Comparison of ENCODE assay signal across 8 cellular contexts in the genomic region with DNA sequence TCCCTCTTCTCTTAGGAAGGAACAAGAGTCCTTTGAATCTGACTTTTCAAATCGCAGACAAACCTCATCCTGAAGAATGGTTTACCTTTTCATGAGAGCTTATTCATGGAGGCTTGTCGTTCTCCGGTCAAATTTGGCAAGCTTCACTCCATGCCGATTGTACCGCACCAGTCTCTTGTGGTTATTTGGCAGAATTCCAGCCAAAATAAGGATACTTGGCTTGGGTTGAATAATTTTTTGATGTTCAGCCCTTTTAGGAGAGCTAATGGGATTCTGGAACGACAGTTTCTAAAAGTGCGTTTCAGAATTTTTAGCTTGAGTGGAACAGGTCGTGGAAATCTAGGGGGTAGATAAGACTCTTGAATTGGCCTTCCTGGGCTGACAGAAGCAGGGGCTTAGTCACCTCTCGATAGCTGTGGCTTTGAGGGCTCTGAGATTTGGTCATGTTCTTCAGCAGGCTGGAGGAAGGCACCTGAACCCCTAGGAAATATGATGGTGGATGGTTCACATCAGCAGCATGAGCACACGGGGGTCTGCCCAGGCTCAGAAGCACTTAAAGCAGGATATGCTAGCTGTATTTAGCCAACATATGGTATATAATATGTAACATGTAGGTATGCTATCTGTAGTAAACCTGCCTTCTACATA. TPM values are rescaled to one million over a fixed set of nuclear protein-coding genes. Genes with fewer than 3 reads are reported as not detected.
DNase-seq lines count a peak whose midpoint lies in the region; ATAC-seq and TF ChIP-seq lines count a peak whose summit lies in the region.

No MANE protein-coding gene starts in this region.

- no peak overlapping the region for H3K27ac Mint-ChIP-seq in chondrocyte (ENCODE audit: unreplicated experiment)

- H3K27ac ChIP-seq in osteoblast (ENCODE audit: low read depth, low read length), result no peak overlapping the region

- H3K4me1 Mint-ChIP-seq in chondrocyte (ENCODE audit: low read depth), result peaks cover 34% of the 10 kb centered on the region

- H3K4me2 ChIP-seq in osteoblast (ENCODE audit: insufficient read depth, low read length), result peak overlapping the region; percentile 90

- H3K4me3 ChIP-seq in GM12875 (ENCODE audit: low read depth, low read length), result peak overlapping the region; percentile 67
- peak overlapping the region; percentile 88 for H3K4me3 ChIP-seq in osteoblast (ENCODE audit: insufficient read depth, low read length)

- H3K9me3 ChIP-seq in osteoblast (ENCODE audit: low read depth, low read length), result no peaks in the 10 kb centered on the region

- DNase-seq in NCI-H69 (lab: John Stamatoyannopoulos, UW), result peak; percentile 74
- no peak for DNase-seq in chondrocyte (ENCODE audit: low spot score)
- DNase-seq in osteoblast (ENCODE audit: insufficient read length, low spot score, missing footprints), result peak; percentile 69
- DNase-seq in SW 1271 (lab: John Stamatoyannopoulos, UW), result no peak

- H3K4me3 Mint-ChIP-seq in chondrocyte (ENCODE audit: unreplicated experiment), result peak overlapping the region; percentile 78

- H3K27me3 ChIP-seq in osteoblast (ENCODE audit: insufficient read depth, low read length), result no peaks in the 10 kb centered on the region

- no peaks in the 10 kb centered on the region for H3K9me3 Mint-ChIP-seq in chondrocyte (ENCODE audit: low read depth)

- no peaks in the 10 kb centered on the region for H3K36me3 ChIP-seq in osteoblast (ENCODE audit: insufficient read depth, low read length)

- peaks cover 31% of the 10 kb centered on the region for H3K79me2 ChIP-seq in osteoblast (ENCODE audit: insufficient read depth, low read length)

- H3K36me3 Mint-ChIP-seq in chondrocyte (ENCODE audit: low read depth), result no peaks in the 10 kb centered on the region

- peaks cover 21% of the 10 kb centered on the region for H3K4me1 ChIP-seq in osteoblast (ENCODE audit: insufficient read depth, low read length)

- H3K27me3 Mint-ChIP-seq in chondrocyte (ENCODE audit: low read depth), result no peaks in the 10 kb centered on the region

- TF ChIP-seq CTCF in GM12875 (IDR thresholded peaks at IDR 0.05; ENCODE audit: borderline replicate concordance, insufficient read depth, low read depth, low read length), result no peak
- TF ChIP-seq CTCF in chondrocyte (IDR thresholded peaks at IDR 0.05), result no peak
- TF ChIP-seq CTCF in osteoblast (IDR thresholded peaks at IDR 0.05; ENCODE audit: extremely low read depth, low read depth, low read length), result no peak

- no peaks in the 10 kb centered on the region for H4K20me1 ChIP-seq in osteoblast (ENCODE audit: insufficient read depth, low read length)

- no peak overlapping the region for H2AFZ ChIP-seq in osteoblast (ENCODE audit: low read length)

- no peak for ATAC-seq in HG02623 (IDR thresholded peaks at IDR 0.05; ENCODE audit: unreplicated experiment)
- no peak for ATAC-seq in HG03565 (IDR thresholded peaks at IDR 0.05; ENCODE audit: unreplicated experiment)
- no peak for ATAC-seq in GM18498 (IDR thresholded peaks at IDR 0.05; ENCODE audit: unreplicated experiment)

RNA-seq across cellular contexts. Expression of a gene that starts 1.5 kb away (rescaled TPM):
- 14.3 to 19.3 TPM (median 16.0 TPM) in 3 replicates for total RNA-seq in chondrocyte
- 11.8 and 13.4 TPM in 2 replicates for total RNA-seq in osteoblast

Comparison
In these comparisons a context has a peak if more than half of its experiments do, and no peak if none do; other contexts are left out.
1. DNase-seq: peak in NCI-H69 (single experiment) and osteoblast (single experiment); none in chondrocyte (single experiment) and SW 1271 (0 of 2).